10 cellular contexts compared by ENCODE assay signal in genomic region chr3:9865125-9865637, GRCh38. TPM values are rescaled to one million over a fixed set of nuclear protein-coding genes. Genes with fewer than 3 reads are reported as not detected.
"Had no signal": no experiment of that assay in that cellular context is flagged by ENCODE, and none has a peak within 500 bp of the region (broad histone marks: within the 10 kb centered on the region; RNA-seq: fewer than 3 reads in every experiment).

No MANE protein-coding gene starts in this region.

RNA-seq across cellular contexts. Expression of gene CIDEC, which starts 14.9 kb away (rescaled TPM):
- total RNA-seq: activated CD4-positive, alpha-beta memory T cell treated with anti-CD3 and anti-CD28 coated beads, Interleukin-2, amount 10 ng/mL, durations not matched to agents 7 days and 5 days; activated CD4-positive, alpha-beta T cell treated with anti-CD3 and anti-CD28 coated beads, Interleukin-2, amount 10 ng/mL, durations not matched to agents 24 days and 14 days; activated naive CD4-positive, alpha-beta T cell treated with anti-CD3 and anti-CD28 coated beads for 36 hours; activated naive CD8-positive, alpha-beta T cell treated with anti-CD3 and anti-CD28 coated beads, Interleukin-2, amount 10 ng/mL, durations not matched to agents 7 days and 5 days; endodermal cell; kidney epithelial cell; left lung; myocyte; T-helper 2 cell treated with Interferon-gamma antibody and Interleukin-4, amounts not matched to agents 100 ng/mL and 5 ng/mL, for 36 hours had no signal
- polyA plus RNA-seq: immature natural killer cell had no signal
